In the genomic region with DNA sequence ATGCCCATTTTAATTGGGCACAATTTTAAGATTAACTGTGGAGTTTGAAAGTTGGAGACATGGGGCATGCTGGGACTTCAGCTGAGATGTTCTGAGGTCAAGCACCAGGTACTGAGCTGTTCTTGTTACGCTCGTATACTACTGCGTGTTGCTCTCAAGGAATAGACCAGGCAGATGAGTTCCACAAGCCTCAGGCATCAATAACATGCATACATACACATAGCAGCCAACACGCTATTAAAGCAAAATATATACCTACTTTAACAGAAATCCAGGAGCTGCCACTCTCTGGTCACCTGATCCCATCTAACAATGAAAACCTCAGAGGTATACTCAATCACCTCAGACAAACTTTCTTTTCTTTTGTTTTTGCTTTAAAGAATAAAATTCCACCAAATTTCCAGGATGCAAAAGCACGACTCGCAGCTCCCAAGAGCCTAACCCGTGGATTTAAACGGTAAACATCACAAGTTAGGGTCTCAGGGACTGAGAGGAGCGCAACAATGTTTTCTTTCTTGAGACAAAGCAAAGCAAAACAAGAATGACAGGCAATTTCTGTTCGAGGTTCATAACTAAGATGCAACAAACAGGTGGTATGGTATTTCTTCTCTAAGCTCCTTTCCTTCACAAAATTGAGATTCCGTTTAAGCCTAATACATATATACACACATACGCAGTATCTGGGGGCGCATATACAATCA, we compare ENCODE assay signal across 10 cellular contexts. TPM values are rescaled to one million over a fixed set of nuclear protein-coding genes. Genes with fewer than 3 reads are reported as not detected.
DNase-seq lines count a peak whose midpoint lies in the region; ATAC-seq and TF ChIP-seq lines count a peak whose summit lies in the region.
"Had no signal": no experiment of that assay in that cellular context is flagged by ENCODE, and none has a peak within 500 bp of the region (broad histone marks: within the 10 kb centered on the region; RNA-seq: fewer than 3 reads in every experiment).

No MANE protein-coding gene starts in this region.

- no peak overlapping the region for H3K27ac ChIP-seq in CD8-positive, alpha-beta T cell (ENCODE audit: low read depth, low read length)

- POLR2A ChIA-PET in CD8-positive, alpha-beta T cell (lab: Charles Lee): no interaction called here

- DNase-seq in CD8-positive, alpha-beta T cell: no peak
- DNase-seq in glutamatergic neuron (no peak), putamen (ENCODE audit: low spot score) (peak; percentile 52), UCSD-AML1 (lab: John Stamatoyannopoulos, UW; ENCODE audit: unreplicated experiment) (no peak), NCI-H446 (lab: John Stamatoyannopoulos, UW) (no peak), COR-L47 (lab: John Stamatoyannopoulos, UW) (no peak)
- DNase-seq in stimulated activated naive CD8-positive, alpha-beta T cell treated with anti-CD3 and anti-CD28 coated beads, Interleukin-15, Interleukin-2, amounts not matched to agents 100 U/mL and 50 U/mL, for 24 hours: no peak
- DNase-seq: activated gamma-delta T cell had no signal

- H3K4me1 ChIP-seq in CD8-positive, alpha-beta T cell (ENCODE audit: insufficient read depth, low read length): peaks cover 7% of the 10 kb centered on the region

- no peaks in the 10 kb centered on the region for H3K9me3 ChIP-seq in CD8-positive, alpha-beta T cell (ENCODE audit: low read length)

- no peak for TF ChIP-seq CTCF in CD8-positive, alpha-beta T cell (IDR thresholded peaks at IDR 0.05)
- TF ChIP-seq CTCF in WI38 (IDR thresholded peaks at IDR 0.05; ENCODE audit: low read depth, low read length) (no peak), glutamatergic neuron (IDR thresholded peaks at IDR 0.05; ENCODE audit: partially characterized antibody, unreplicated experiment) (no peak)

- H3K36me3 Mint-ChIP-seq in CD8-positive, alpha-beta T cell: no peaks in the 10 kb centered on the region
- H3K36me3 Mint-ChIP-seq in glutamatergic neuron (ENCODE audit: unreplicated experiment): no peaks in the 10 kb centered on the region
- H3K36me3 Mint-ChIP-seq: mesothelial cell of epicardium had no signal

- ATAC-seq in CD8-positive, alpha-beta T cell: no peak
- ATAC-seq in stimulated activated naive CD8-positive, alpha-beta T cell treated with anti-CD3 and anti-CD28 coated beads, Interleukin-15, Interleukin-2, amounts not matched to agents 100 U/mL and 50 U/mL, for 24 hours: no peak

- intact Hi-C loops in CD8-positive, alpha-beta T cell (cut with DNase I, micrococcal nuclease): no loop called here

- peaks cover 36% of the 10 kb centered on the region for H3K27me3 Mint-ChIP-seq in CD8-positive, alpha-beta T cell (ENCODE audit: low read depth)
- no peaks in the 10 kb centered on the region for H3K27me3 Mint-ChIP-seq in glutamatergic neuron (ENCODE audit: unreplicated experiment)

- H3K36me3 ChIP-seq in CD8-positive, alpha-beta T cell (ENCODE audit: insufficient read depth, low read length): no peaks in the 10 kb centered on the region

- CTCF ChIA-PET in CD8-positive, alpha-beta T cell (lab: Charles Lee): no interaction called here

- peaks cover 13% of the 10 kb centered on the region for H3K4me1 Mint-ChIP-seq in CD8-positive, alpha-beta T cell (ENCODE audit: low read depth)
- peaks cover 6% of the 10 kb centered on the region for H3K4me1 Mint-ChIP-seq in glutamatergic neuron (ENCODE audit: low read depth, unreplicated experiment)

- no peak overlapping the region for H3K4me3 ChIP-seq in CD8-positive, alpha-beta T cell (ENCODE audit: low read depth, low read length)
- peak overlapping the region; percentile 86 for H3K4me3 ChIP-seq in WI38 (ENCODE audit: low read depth, low read length)

- no peaks in the 10 kb centered on the region for H3K27me3 ChIP-seq in CD8-positive, alpha-beta T cell (ENCODE audit: insufficient read depth, low read length)

- H3K27ac Mint-ChIP-seq in CD8-positive, alpha-beta T cell: no peak overlapping the region
- H3K27ac Mint-ChIP-seq in glutamatergic neuron (ENCODE audit: unreplicated experiment): no peak overlapping the region

- peak overlapping the region; percentile 16 for H3K4me3 Mint-ChIP-seq in CD8-positive, alpha-beta T cell
- H3K4me3 Mint-ChIP-seq in glutamatergic neuron (ENCODE audit: unreplicated experiment): peak overlapping the region; percentile 69
- H3K4me3 Mint-ChIP-seq: mesothelial cell of epicardium had no signal

- no peaks in the 10 kb centered on the region for H3K9me3 Mint-ChIP-seq in CD8-positive, alpha-beta T cell
- no peaks in the 10 kb centered on the region for H3K9me3 Mint-ChIP-seq in glutamatergic neuron (ENCODE audit: unreplicated experiment)
- H3K9me3 Mint-ChIP-seq: mesothelial cell of epicardium had no signal

RNA-seq across cellular contexts. Expression of gene BLID, which starts 16.5 kb away (rescaled TPM):
- total RNA-seq in CD8-positive, alpha-beta T cell: not detected
- not detected for total RNA-seq in glutamatergic neuron (ENCODE audit: unreplicated experiment)
